In the genomic region with DNA sequence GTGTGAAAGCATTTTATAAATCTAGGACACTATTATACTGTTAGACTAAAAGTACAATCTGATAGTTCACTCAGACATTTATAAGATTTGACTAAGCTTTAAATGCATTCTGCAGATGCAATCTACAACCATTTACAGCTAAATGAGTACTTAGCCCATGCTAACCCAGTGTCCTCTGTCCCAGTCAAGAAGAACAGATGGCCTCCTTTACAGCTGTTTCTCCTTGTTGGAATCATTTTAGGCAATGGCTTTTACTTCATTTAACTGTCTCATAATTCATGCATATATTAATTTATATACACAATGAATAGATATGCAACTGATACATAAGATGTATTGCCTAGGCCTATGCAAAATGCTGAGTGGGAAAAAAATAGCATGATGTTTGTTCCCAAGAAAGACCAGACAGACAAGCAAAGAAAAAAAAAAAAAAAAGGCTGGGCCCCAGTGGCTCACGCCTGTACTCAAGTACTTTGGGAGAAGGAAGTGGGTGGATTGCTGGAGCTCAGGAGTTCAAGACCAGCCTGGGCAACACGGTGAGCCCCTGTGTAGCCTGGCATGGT, we compare ENCODE assay signal across 2 cellular contexts.
TF ChIP-seq lines count a peak whose summit lies in the region.

No MANE protein-coding gene starts in this region.

TF ChIP-seq in HepG2, 621 proteins besides CTCF, POLR2A, EP300 and RAD21 (continued from another document):
- TF ChIP-seq, protein P1, sequence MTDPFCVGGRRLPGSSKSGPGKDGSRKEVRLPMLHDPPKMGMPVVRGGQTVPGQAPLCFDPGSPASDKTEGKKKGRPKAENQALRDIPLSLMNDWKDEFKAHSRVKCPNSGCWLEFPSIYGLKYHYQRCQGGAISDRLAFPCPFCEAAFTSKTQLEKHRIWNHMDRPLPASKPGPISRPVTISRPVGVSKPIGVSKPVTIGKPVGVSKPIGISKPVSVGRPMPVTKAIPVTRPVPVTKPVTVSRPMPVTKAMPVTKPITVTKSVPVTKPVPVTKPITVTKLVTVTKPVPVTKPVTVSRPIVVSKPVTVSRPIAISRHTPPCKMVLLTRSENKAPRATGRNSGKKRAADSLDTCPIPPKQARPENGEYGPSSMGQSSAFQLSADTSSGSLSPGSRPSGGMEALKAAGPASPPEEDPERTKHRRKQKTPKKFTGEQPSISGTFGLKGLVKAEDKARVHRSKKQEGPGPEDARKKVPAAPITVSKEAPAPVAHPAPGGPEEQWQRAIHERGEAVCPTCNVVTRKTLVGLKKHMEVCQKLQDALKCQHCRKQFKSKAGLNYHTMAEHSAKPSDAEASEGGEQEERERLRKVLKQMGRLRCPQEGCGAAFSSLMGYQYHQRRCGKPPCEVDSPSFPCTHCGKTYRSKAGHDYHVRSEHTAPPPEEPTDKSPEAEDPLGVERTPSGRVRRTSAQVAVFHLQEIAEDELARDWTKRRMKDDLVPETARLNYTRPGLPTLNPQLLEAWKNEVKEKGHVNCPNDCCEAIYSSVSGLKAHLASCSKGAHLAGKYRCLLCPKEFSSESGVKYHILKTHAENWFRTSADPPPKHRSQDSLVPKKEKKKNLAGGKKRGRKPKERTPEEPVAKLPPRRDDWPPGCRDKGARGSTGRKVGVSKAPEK (CRISPR knock-in tag; IDR thresholded peaks at IDR 0.05; ENCODE audit: borderline replicate concordance), result no peak
TF ChIP-seq in HepG2: peak in this region for 2.

TF ChIP-seq in SK-N-SH treated with all-trans-retinoic acid at 6 μM for 48 hours, 23 proteins besides CTCF, POLR2A, EP300 and RAD21 (continued from another document):
- TF ChIP-seq, protein P2, sequence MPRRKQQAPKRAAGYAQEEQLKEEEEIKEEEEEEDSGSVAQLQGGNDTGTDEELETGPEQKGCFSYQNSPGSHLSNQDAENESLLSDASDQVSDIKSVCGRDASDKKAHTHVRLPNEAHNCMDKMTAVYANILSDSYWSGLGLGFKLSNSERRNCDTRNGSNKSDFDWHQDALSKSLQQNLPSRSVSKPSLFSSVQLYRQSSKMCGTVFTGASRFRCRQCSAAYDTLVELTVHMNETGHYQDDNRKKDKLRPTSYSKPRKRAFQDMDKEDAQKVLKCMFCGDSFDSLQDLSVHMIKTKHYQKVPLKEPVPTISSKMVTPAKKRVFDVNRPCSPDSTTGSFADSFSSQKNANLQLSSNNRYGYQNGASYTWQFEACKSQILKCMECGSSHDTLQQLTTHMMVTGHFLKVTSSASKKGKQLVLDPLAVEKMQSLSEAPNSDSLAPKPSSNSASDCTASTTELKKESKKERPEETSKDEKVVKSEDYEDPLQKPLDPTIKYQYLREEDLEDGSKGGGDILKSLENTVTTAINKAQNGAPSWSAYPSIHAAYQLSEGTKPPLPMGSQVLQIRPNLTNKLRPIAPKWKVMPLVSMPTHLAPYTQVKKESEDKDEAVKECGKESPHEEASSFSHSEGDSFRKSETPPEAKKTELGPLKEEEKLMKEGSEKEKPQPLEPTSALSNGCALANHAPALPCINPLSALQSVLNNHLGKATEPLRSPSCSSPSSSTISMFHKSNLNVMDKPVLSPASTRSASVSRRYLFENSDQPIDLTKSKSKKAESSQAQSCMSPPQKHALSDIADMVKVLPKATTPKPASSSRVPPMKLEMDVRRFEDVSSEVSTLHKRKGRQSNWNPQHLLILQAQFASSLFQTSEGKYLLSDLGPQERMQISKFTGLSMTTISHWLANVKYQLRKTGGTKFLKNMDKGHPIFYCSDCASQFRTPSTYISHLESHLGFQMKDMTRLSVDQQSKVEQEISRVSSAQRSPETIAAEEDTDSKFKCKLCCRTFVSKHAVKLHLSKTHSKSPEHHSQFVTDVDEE (CRISPR knock-in tag; IDR thresholded peaks at IDR 0.05), result peak; percentile 93
- TF ChIP-seq ISL1 (CRISPR knock-in tag; IDR thresholded peaks at IDR 0.05) (no peak), ZC3H10 (CRISPR knock-in tag; IDR thresholded peaks at IDR 0.05) (no peak), TCF4 (CRISPR knock-in tag; IDR thresholded peaks at IDR 0.05; ENCODE audit: borderline replicate concordance) (peak; percentile 97)
